ENCODE assay signal across 10 cellular contexts in genomic region chr3:30629736-30630135, GRCh38. TPM values are rescaled to one million over a fixed set of nuclear protein-coding genes. Genes with fewer than 3 reads are reported as not detected.
DNase-seq lines count a peak whose midpoint lies in the region; ATAC-seq lines count a peak whose summit lies in the region.
"Had no signal": no experiment of that assay in that cellular context is flagged by ENCODE, and none has a peak within 500 bp of the region (broad histone marks: within the 10 kb centered on the region; RNA-seq: fewer than 3 reads in every experiment).

No MANE protein-coding gene starts in this region.

- no peaks in the 10 kb centered on the region for H3K27me3 Mint-ChIP-seq in activated CD8-positive, alpha-beta T cell treated with anti-CD3 and anti-CD28 coated beads, Interleukin-2, amount 10 ng/mL, durations not matched to agents 7 days and 5 days (ENCODE audit: low read depth)

- POLR2A ChIA-PET in activated CD8-positive, alpha-beta T cell treated with anti-CD3 and anti-CD28 coated beads, Interleukin-2, amount 10 ng/mL, durations not matched to agents 7 days and 5 days (lab: Charles Lee): interaction anchor here (1.0 to 4.8 kb wide), 12 partner anchors 9 to 37 kb away, joined by 3 to 39 read pairs (median 6); partner anchors contain the start of gene TGFBR2

- H3K27ac Mint-ChIP-seq in activated CD8-positive, alpha-beta T cell treated with anti-CD3 and anti-CD28 coated beads, Interleukin-2, amount 10 ng/mL, durations not matched to agents 7 days and 5 days: peak overlapping the region; percentile 79
- H3K27ac Mint-ChIP-seq in stimulated activated effector memory CD8-positive, alpha-beta T cell treated with anti-CD3 and anti-CD28 coated beads, Interleukin-12 subunit alpha, Interleukin-12 subunit beta, amount 100 ng/mL, for 72 hours: peak overlapping the region; percentile 96

- peak overlapping the region; percentile 2 for H3K4me3 Mint-ChIP-seq in activated CD8-positive, alpha-beta T cell treated with anti-CD3 and anti-CD28 coated beads, Interleukin-2, amount 10 ng/mL, durations not matched to agents 7 days and 5 days
- peak overlapping the region; percentile 70 for H3K4me3 Mint-ChIP-seq in stimulated activated effector memory CD8-positive, alpha-beta T cell treated with anti-CD3 and anti-CD28 coated beads, Interleukin-12 subunit alpha, Interleukin-12 subunit beta, amount 100 ng/mL, for 72 hours

- H3K36me3 Mint-ChIP-seq in activated CD8-positive, alpha-beta T cell treated with anti-CD3 and anti-CD28 coated beads, Interleukin-2, amount 10 ng/mL, durations not matched to agents 7 days and 5 days (ENCODE audit: low read depth): peaks cover 74% of the 10 kb centered on the region
- H3K36me3 Mint-ChIP-seq in stimulated activated effector memory CD8-positive, alpha-beta T cell treated with anti-CD3 and anti-CD28 coated beads, Interleukin-12 subunit alpha, Interleukin-12 subunit beta, amount 100 ng/mL, for 72 hours: peaks cover 91% of the 10 kb centered on the region

- intact Hi-C loops in left ventricle myocardium superior (cut with micrococcal nuclease): no loop called here

- peak; percentile 39 for ATAC-seq in HG03432 (IDR thresholded peaks at IDR 0.05; ENCODE audit: unreplicated experiment)
- ATAC-seq in activated CD8-positive, alpha-beta T cell treated with anti-CD3 and anti-CD28 coated beads, Interleukin-2, amount 10 ng/mL, durations not matched to agents 7 days and 5 days: no peak
- peak; percentile 44 for ATAC-seq in left ventricle myocardium superior
- peak; percentile 1 for ATAC-seq in stimulated activated effector memory CD8-positive, alpha-beta T cell treated with anti-CD3 and anti-CD28 coated beads, Interleukin-12 subunit alpha, Interleukin-12 subunit beta, amount 100 ng/mL, for 72 hours
- ATAC-seq in HG03520 (IDR thresholded peaks at IDR 0.05; ENCODE audit: unreplicated experiment): no peak

- DNase-seq in activated CD8-positive, alpha-beta T cell treated with anti-CD3 and anti-CD28 coated beads, Interleukin-2, amount 10 ng/mL, durations not matched to agents 7 days and 5 days: peak; percentile 25
- DNase-seq in left ventricle myocardium superior (no peak), NCI-H128 (lab: John Stamatoyannopoulos, UW; ENCODE audit: unreplicated experiment) (no peak), SW480 (ENCODE audit: low spot score) (no peak), DMS153 (lab: John Stamatoyannopoulos, UW) (no peak)
- no peak for DNase-seq in stimulated activated effector memory CD8-positive, alpha-beta T cell treated with anti-CD3 and anti-CD28 coated beads, Interleukin-12 subunit alpha, Interleukin-12 subunit beta, amount 100 ng/mL, for 72 hours (ENCODE audit: low spot score in 2 of 2)
- DNase-seq: activated CD8-positive, alpha-beta memory T cell treated with anti-CD3 and anti-CD28 coated beads, Interleukin-2, amount 50 U/mL, for 4 hours; NCI-H2171 had no signal

- CTCF ChIA-PET in activated CD8-positive, alpha-beta T cell treated with anti-CD3 and anti-CD28 coated beads, Interleukin-2, amount 10 ng/mL, durations not matched to agents 7 days and 5 days (lab: Charles Lee): interaction anchor here (0.7 to 7.8 kb wide), 21 partner anchors 8 to 518 kb away, joined by 3 to 91 read pairs (median 6); partner anchors contain the start of gene TGFBR2

- peaks cover 90% of the 10 kb centered on the region for H3K4me1 Mint-ChIP-seq in activated CD8-positive, alpha-beta T cell treated with anti-CD3 and anti-CD28 coated beads, Interleukin-2, amount 10 ng/mL, durations not matched to agents 7 days and 5 days (ENCODE audit: low read depth)
- H3K4me1 Mint-ChIP-seq in stimulated activated effector memory CD8-positive, alpha-beta T cell treated with anti-CD3 and anti-CD28 coated beads, Interleukin-12 subunit alpha, Interleukin-12 subunit beta, amount 100 ng/mL, for 72 hours: peaks cover 73% of the 10 kb centered on the region

- H3K9me3 Mint-ChIP-seq in activated CD8-positive, alpha-beta T cell treated with anti-CD3 and anti-CD28 coated beads, Interleukin-2, amount 10 ng/mL, durations not matched to agents 7 days and 5 days (ENCODE audit: insufficient read depth): no peaks in the 10 kb centered on the region
- H3K9me3 Mint-ChIP-seq in stimulated activated effector memory CD8-positive, alpha-beta T cell treated with anti-CD3 and anti-CD28 coated beads, Interleukin-12 subunit alpha, Interleukin-12 subunit beta, amount 100 ng/mL, for 72 hours: no peaks in the 10 kb centered on the region

RNA-seq across cellular contexts. Expression of gene TGFBR2, which starts 23.3 kb away (rescaled TPM):
- 10 to 100 TPM; 62.7 to 64.5 TPM for total RNA-seq in activated CD8-positive, alpha-beta T cell treated with anti-CD3 and anti-CD28 coated beads, Interleukin-2, amount 10 ng/mL, durations not matched to agents 7 days and 5 days
- total RNA-seq in left ventricle myocardium superior: 175 TPM

Comparison
In these comparisons a context has a peak if more than half of its experiments do, and no peak if none do; other contexts are left out.
1. ATAC-seq: peak in HG03432 (single experiment), left ventricle myocardium superior (single experiment) and stimulated activated effector memory CD8-positive, alpha-beta T cell treated with anti-CD3 and anti-CD28 coated beads, Interleukin-12 subunit alpha, Interleukin-12 subunit beta, amount 100 ng/mL, for 72 hours (single experiment); none in activated CD8-positive, alpha-beta T cell treated with anti-CD3 and anti-CD28 coated beads, Interleukin-2, amount 10 ng/mL, durations not matched to agents 7 days and 5 days (single experiment) and HG03520 (single experiment).